15 cellular contexts compared by ENCODE assay signal in genomic region chrX:17078031-17078730, GRCh38.
A peak's percentile ranks its signal among the peaks of the same experiment; 100 is the strongest.
DNase-seq lines count a peak whose midpoint lies in the region; ATAC-seq and TF ChIP-seq lines count a peak whose summit lies in the region.
"Had no signal": no experiment of that assay in that cellular context is flagged by ENCODE, and none has a peak within 500 bp of the region (broad histone marks: within the 10 kb centered on the region; RNA-seq: fewer than 3 reads in every experiment).

No MANE protein-coding gene starts in this region.

- no peak overlapping the region for H3K14ac ChIP-seq in IMR-90 (replicated peaks; ENCODE audit: low read depth, low read length)

- no peak overlapping the region for H2AK5ac ChIP-seq in IMR-90 (ENCODE audit: low read depth, low read length)

- H3K27ac Mint-ChIP-seq in nephron = peak overlapping the region; percentile 69 to 96 (median 90)
- no peak overlapping the region for H3K27ac Mint-ChIP-seq in effector memory CD8-positive, alpha-beta T cell
- H3K27ac Mint-ChIP-seq: CD14-positive monocyte, H9, progenitor cell of endocrine pancreas had no signal

- no peak overlapping the region for H3K9ac ChIP-seq in IMR-90 (ENCODE audit: low read depth, low read length)

- H3K23ac ChIP-seq in IMR-90 (ENCODE audit: low read depth, low read length) = no peak overlapping the region

- in situ Hi-C loops in IMR-90 (cut with MboI; ENCODE audit: low sequenced_read_pairs) = no loop called here

- BruUV-seq in IMR-90 (replicated peaks; lab: Mats Ljungman, UMichigan) = no TSS peak

- peaks cover 2% of the 10 kb centered on the region for H3K4me1 ChIP-seq in IMR-90 (ENCODE audit: control insufficient read depth, insufficient read depth, low read length)
- H3K4me1 ChIP-seq: lower lobe of right lung had no signal

- H3K56ac ChIP-seq in IMR-90 (ENCODE audit: extremely low read depth, insufficient read depth, low read length) = no peak overlapping the region

- H3K4me3 Mint-ChIP-seq in nephron = no peak overlapping the region
- H3K4me3 Mint-ChIP-seq in effector memory CD8-positive, alpha-beta T cell = no peak overlapping the region
- H3K4me3 Mint-ChIP-seq: brain, CD14-positive monocyte, H9 had no signal

- intact Hi-C loops in IMR-90 (cut with micrococcal nuclease) = no loop called here

- no peak overlapping the region for H2BK5ac ChIP-seq in IMR-90 (ENCODE audit: low read depth, low read length, poor library complexity, severe bottlenecking)

- H4K8ac ChIP-seq in IMR-90 (ENCODE audit: low read depth in 2 of 2, low read length in 2 of 2) = no peak overlapping the region

- CTCF ChIA-PET in IMR-90 (lab: Yijun Ruan, JAX) = interaction anchor here (0.5 kb wide), 1 partner anchor 91 kb away, joined by 3 read pairs; no protein-coding TSS in a partner anchor

- no peaks in the 10 kb centered on the region for H4K20me1 ChIP-seq in IMR-90 (ENCODE audit: insufficient read depth, low read length)

- WGBS in IMR-90 (ENCODE audit: extremely low coverage in 2 of 2, insufficient read length in 1 of 2), 2 experiments = no CpG with 5 or more reads among the region's 3 CpGs

- H3K9me1 ChIP-seq in IMR-90 (ENCODE audit: insufficient read depth, low read length) = no peaks in the 10 kb centered on the region

- no peaks in the 10 kb centered on the region for H3K9me3 ChIP-seq in IMR-90 (ENCODE audit: control insufficient read depth, insufficient read depth, low read length)
- H3K9me3 ChIP-seq: esophagus squamous epithelium, lower lobe of right lung had no signal

- POLR2A ChIA-PET in IMR-90 (lab: Charles Lee; ENCODE audit: unreplicated experiment) = no interaction called here

- peak overlapping the region; percentile 27; the same call in 1 of the 2 replicates for H3K18ac ChIP-seq in IMR-90 (ENCODE audit: low read depth, low read length)

- H3K4me1 Mint-ChIP-seq in nephron = peaks cover 39% of the 10 kb centered on the region
- H3K4me1 Mint-ChIP-seq in effector memory CD8-positive, alpha-beta T cell (ENCODE audit: low read depth in 2 of 2) = no peaks in the 10 kb centered on the region

- no peak overlapping the region for H3K4me3 ChIP-seq in IMR-90 (ENCODE audit: insufficient read depth, low read depth, low read length)
- H3K4me3 ChIP-seq: esophagus squamous epithelium, lower lobe of right lung had no signal

- no peaks in the 10 kb centered on the region for H3K36me3 ChIP-seq in IMR-90 (ENCODE audit: control insufficient read depth, insufficient read depth, low read length)
- H3K36me3 ChIP-seq: esophagus squamous epithelium, lower lobe of right lung had no signal

- H2BK15ac ChIP-seq in IMR-90 (ENCODE audit: low read depth, low read length) = no peak overlapping the region

- peak overlapping the region; percentile 47; the same call in 1 of the 2 replicates for H2BK120ac ChIP-seq in IMR-90 (ENCODE audit: low read depth, low read length)

- no peak for ATAC-seq in IMR-90 (ENCODE audit: low read depth)
- no peak for ATAC-seq in effector memory CD8-positive, alpha-beta T cell (replicated peaks)
- ATAC-seq in GM18867 (IDR thresholded peaks at IDR 0.05; ENCODE audit: unreplicated experiment) = no peak
- ATAC-seq: lower lobe of right lung had no signal

- H3K9me3 Mint-ChIP-seq in nephron = no peaks in the 10 kb centered on the region
- no peaks in the 10 kb centered on the region for H3K9me3 Mint-ChIP-seq in effector memory CD8-positive, alpha-beta T cell
- H3K9me3 Mint-ChIP-seq: brain, H9 had no signal

- no peak for TF ChIP-seq CTCF in AG09319 (IDR thresholded peaks at IDR 0.05; ENCODE audit: low read depth, low read length)
- no peak for TF ChIP-seq CTCF in IMR-90 (conservative IDR thresholded peaks at IDR 0.05; ENCODE audit: low read depth, low read length)
- no peak for TF ChIP-seq CTCF in nephron (IDR thresholded peaks at IDR 0.05; ENCODE audit: unreplicated experiment in 3 of 3)

- no peak overlapping the region for H2AK9ac ChIP-seq in IMR-90 (replicated peaks; ENCODE audit: low read depth, low read length, poor library complexity)

- no peak overlapping the region for H3K4me2 ChIP-seq in IMR-90 (ENCODE audit: low read depth, low read length)

- H2AFZ ChIP-seq in IMR-90 (replicated peaks; ENCODE audit: low read length, poor library complexity) = no peak overlapping the region

- H2BK20ac ChIP-seq in IMR-90 (ENCODE audit: low read depth, low read length) = no peak overlapping the region

- no peak overlapping the region for H3K27ac ChIP-seq in IMR-90 (ENCODE audit: insufficient read depth, low read length)
- H3K27ac ChIP-seq: lower lobe of right lung had no signal

- no peak for TF ChIP-seq RAD21 in IMR-90 (IDR thresholded peaks at IDR 0.05; ENCODE audit: low read length)

- no peak for TF ChIP-seq POLR2A in IMR-90 (IDR thresholded peaks at IDR 0.05; ENCODE audit: low read depth, low read length)

- H3K27me3 ChIP-seq in IMR-90 (ENCODE audit: control insufficient read depth, insufficient read depth, low read length) = peaks cover 10% of the 10 kb centered on the region
- H3K27me3 ChIP-seq: esophagus squamous epithelium had no signal

- dilution Hi-C loops in IMR-90 (cut with HindIII; ENCODE audit: low sequenced_read_pairs, unreplicated experiment) = no loop called here

- no peak overlapping the region for H4K5ac ChIP-seq in IMR-90 (ENCODE audit: low read depth, low read length)

- H3K36me3 Mint-ChIP-seq in nephron (ENCODE audit: low read depth) = no peaks in the 10 kb centered on the region
- H3K36me3 Mint-ChIP-seq in effector memory CD8-positive, alpha-beta T cell (ENCODE audit: insufficient read depth) = no peaks in the 10 kb centered on the region
- H3K36me3 Mint-ChIP-seq: brain had no signal

- H3K79me1 ChIP-seq in IMR-90 (ENCODE audit: low read depth in 1 of 2, low read length in 2 of 2) = no peaks in the 10 kb centered on the region

- DNase-seq in AG09319 (ENCODE audit: extremely low read depth, low read depth) = peak; percentile 10
- DNase-seq in IMR-90 = peak; percentile 13
- peak; percentile 35 for DNase-seq in dermis blood vessel endothelial cell
- no peak for DNase-seq in islet precursor cell
- no peak for DNase-seq in DMS79 treated with DMSO at 0.1 percent for 48 hours (lab: John Stamatoyannopoulos, UW)
- no peak for DNase-seq in effector memory CD8-positive, alpha-beta T cell
- DNase-seq: esophagus squamous epithelium, H9, Karpas-422, lower lobe of right lung had no signal

- no peak overlapping the region; the same call in 1 of the 2 replicates for H4K91ac ChIP-seq in IMR-90 (ENCODE audit: insufficient read depth, low read depth, low read length)

- no peak overlapping the region; the same call in 1 of the 2 replicates for H3K4ac ChIP-seq in IMR-90 (ENCODE audit: low read depth, low read length)

- H3K27me3 Mint-ChIP-seq in nephron (ENCODE audit: low read depth) = no peaks in the 10 kb centered on the region
- peaks cover 0 to 13% of the 10 kb centered on the region in 2 donors for H3K27me3 Mint-ChIP-seq in effector memory CD8-positive, alpha-beta T cell
- H3K27me3 Mint-ChIP-seq: brain had no signal

TF ChIP-seq in IMR-90, 13 proteins besides CTCF, POLR2A, EP300 and RAD21:
- TF ChIP-seq, protein P1, sequence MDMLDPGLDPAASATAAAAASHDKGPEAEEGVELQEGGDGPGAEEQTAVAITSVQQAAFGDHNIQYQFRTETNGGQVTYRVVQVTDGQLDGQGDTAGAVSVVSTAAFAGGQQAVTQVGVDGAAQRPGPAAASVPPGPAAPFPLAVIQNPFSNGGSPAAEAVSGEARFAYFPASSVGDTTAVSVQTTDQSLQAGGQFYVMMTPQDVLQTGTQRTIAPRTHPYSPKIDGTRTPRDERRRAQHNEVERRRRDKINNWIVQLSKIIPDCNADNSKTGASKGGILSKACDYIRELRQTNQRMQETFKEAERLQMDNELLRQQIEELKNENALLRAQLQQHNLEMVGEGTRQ (IDR thresholded peaks at IDR 0.05; ENCODE audit: low read depth, low read length) = no peak
- TF ChIP-seq RCOR1 (IDR thresholded peaks at IDR 0.05; ENCODE audit: insufficient replicate concordance, low read length) (no peak), RFX5 (IDR thresholded peaks at IDR 0.05; ENCODE audit: low read depth, low read length) (no peak), BHLHE40 (IDR thresholded peaks at IDR 0.05; ENCODE audit: low read depth, low read length) (no peak), MXI1 (IDR thresholded peaks at IDR 0.05; ENCODE audit: borderline replicate concordance, low read depth, low read length) (no peak), FOS (IDR thresholded peaks at IDR 0.05; ENCODE audit: low read depth, low read length) (no peak), CHD1 (IDR thresholded peaks at IDR 0.05; ENCODE audit: low read depth, low read length) (no peak), MAZ (IDR thresholded peaks at IDR 0.05; ENCODE audit: borderline replicate concordance, low read depth, low read length) (no peak), NFE2L2 (IDR thresholded peaks at IDR 0.05; ENCODE audit: low read depth, low read length) (no peak), CEBPB (IDR thresholded peaks at IDR 0.05; ENCODE audit: low read depth, low read length) (no peak), SMC3 (IDR thresholded peaks at IDR 0.05; ENCODE audit: low read depth, low read length) (no peak), MAFK (IDR thresholded peaks at IDR 0.05; ENCODE audit: low read depth, low read length) (no peak)
- TF ChIP-seq, protein P2, sequence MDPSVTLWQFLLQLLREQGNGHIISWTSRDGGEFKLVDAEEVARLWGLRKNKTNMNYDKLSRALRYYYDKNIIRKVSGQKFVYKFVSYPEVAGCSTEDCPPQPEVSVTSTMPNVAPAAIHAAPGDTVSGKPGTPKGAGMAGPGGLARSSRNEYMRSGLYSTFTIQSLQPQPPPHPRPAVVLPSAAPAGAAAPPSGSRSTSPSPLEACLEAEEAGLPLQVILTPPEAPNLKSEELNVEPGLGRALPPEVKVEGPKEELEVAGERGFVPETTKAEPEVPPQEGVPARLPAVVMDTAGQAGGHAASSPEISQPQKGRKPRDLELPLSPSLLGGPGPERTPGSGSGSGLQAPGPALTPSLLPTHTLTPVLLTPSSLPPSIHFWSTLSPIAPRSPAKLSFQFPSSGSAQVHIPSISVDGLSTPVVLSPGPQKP (IDR thresholded peaks at IDR 0.05; ENCODE audit: borderline replicate concordance, low read depth, low read length) = no peak

Comparison
In these comparisons a context has a peak if more than half of its experiments do, and no peak if none do; other contexts are left out.
1. DNase-seq: peak in AG09319 (single experiment), IMR-90 (single experiment) and dermis blood vessel endothelial cell (single experiment); none in islet precursor cell (single experiment), DMS79 treated with DMSO at 0.1 percent for 48 hours (single experiment) and effector memory CD8-positive, alpha-beta T cell (0 of 3).
2. H3K27ac Mint-ChIP-seq: peak in nephron (3 of 3); none in effector memory CD8-positive, alpha-beta T cell (0 of 2).